In genomic region chr6:116530436-116530835, GRCh38 we compare ENCODE assay signal across 17 cellular contexts. TPM values are rescaled to one million over a fixed set of nuclear protein-coding genes. Genes with fewer than 3 reads are reported as not detected.
A peak's percentile ranks its signal among the peaks of the same experiment; 100 is the strongest.
DNase-seq lines count a peak whose midpoint lies in the region; ATAC-seq and TF ChIP-seq lines count a peak whose summit lies in the region.
"Had no signal": no experiment of that assay in that cellular context is flagged by ENCODE, and none has a peak within 500 bp of the region (broad histone marks: within the 10 kb centered on the region; RNA-seq: fewer than 3 reads in every experiment).

No MANE protein-coding gene starts in this region.

- peaks cover 43% of the 10 kb centered on the region for H3K27me3 Mint-ChIP-seq in activated CD8-positive, alpha-beta T cell treated with anti-CD3 and anti-CD28 coated beads, Interleukin-2, amount 10 ng/mL, durations not matched to agents 7 days and 5 days (ENCODE audit: low read depth)

- DNase-seq in DMS153 treated with DMSO at 0.1 percent for 48 hours (lab: John Stamatoyannopoulos, UW; ENCODE audit: unreplicated experiment) (peak; percentile 87), NCI-H1436 treated with DMSO at 0.1 percent for 48 hours (lab: John Stamatoyannopoulos, UW) (peak; percentile 37), NCI-H69 (lab: John Stamatoyannopoulos, UW) (peak; percentile 89), hepatocyte (ENCODE audit: low spot score) (no peak), coronary artery (ENCODE audit: low spot score) (no peak)
- DNase-seq in activated CD8-positive, alpha-beta T cell treated with anti-CD3 and anti-CD28 coated beads, Interleukin-2, amount 10 ng/mL, durations not matched to agents 7 days and 5 days = no peak
- DNase-seq: activated CD4-positive, CD25-positive, alpha-beta regulatory T cell; activated CD8-positive, alpha-beta memory T cell treated with anti-CD3 and anti-CD28 coated beads, Interleukin-2, amount 50 U/mL, for 4 hours; activated naive CD4-positive, alpha-beta T cell treated with anti-CD3 and anti-CD28 coated beads, Interleukin-2, amount 10 ng/mL, durations not matched to agents 7 days and 5 days; DND-41; heart right ventricle; left colon; stimulated activated CD4-positive, alpha-beta T cell treated with anti-CD3 and anti-CD28 coated beads, Interleukin-1b, Interleukin-23, amount 100 ng/mL, for 48 hours; T-cell had no signal

- peaks cover 7% of the 10 kb centered on the region for H3K4me1 ChIP-seq in hepatocyte (ENCODE audit: insufficient read depth)

- no peak overlapping the region for H2AFZ ChIP-seq in hepatocyte

- POLR2A ChIA-PET in activated CD8-positive, alpha-beta T cell treated with anti-CD3 and anti-CD28 coated beads, Interleukin-2, amount 10 ng/mL, durations not matched to agents 7 days and 5 days (lab: Charles Lee) = no interaction called here

- H3K36me3 ChIP-seq in hepatocyte (replicated peaks; ENCODE audit: insufficient read depth, low read depth) = no peaks in the 10 kb centered on the region
- H3K36me3 ChIP-seq: heart right ventricle had no signal

- no peaks in the 10 kb centered on the region for H3K27me3 ChIP-seq in hepatocyte
- H3K27me3 ChIP-seq: heart right ventricle had no signal

- no peaks in the 10 kb centered on the region for H3K4me1 Mint-ChIP-seq in activated CD8-positive, alpha-beta T cell treated with anti-CD3 and anti-CD28 coated beads, Interleukin-2, amount 10 ng/mL, durations not matched to agents 7 days and 5 days (ENCODE audit: low read depth)
- H3K4me1 Mint-ChIP-seq: activated naive CD4-positive, alpha-beta T cell treated with anti-CD3 and anti-CD28 coated beads, Interleukin-2, amount 10 ng/mL, durations not matched to agents 7 days and 5 days; T-cell had no signal

- ATAC-seq in HG03457 (IDR thresholded peaks at IDR 0.05; ENCODE audit: unreplicated experiment) (no peak), HG03045 (IDR thresholded peaks at IDR 0.05; ENCODE audit: unreplicated experiment) (no peak)
- ATAC-seq in activated CD8-positive, alpha-beta T cell treated with anti-CD3 and anti-CD28 coated beads, Interleukin-2, amount 10 ng/mL, durations not matched to agents 7 days and 5 days = no peak
- ATAC-seq: heart right ventricle, left colon, Panc1, T-cell had no signal

- H3K79me2 ChIP-seq in hepatocyte = no peaks in the 10 kb centered on the region

- 33% methylated on average over 2 of the region's 2 CpGs for WGBS in hepatocyte (ENCODE audit: low lambda C conversion rate, missing lambda C conversion rate)

- no peaks in the 10 kb centered on the region for H4K20me1 ChIP-seq in hepatocyte (ENCODE audit: insufficient read depth, poor library complexity, severe bottlenecking)

- CTCF ChIA-PET in activated CD8-positive, alpha-beta T cell treated with anti-CD3 and anti-CD28 coated beads, Interleukin-2, amount 10 ng/mL, durations not matched to agents 7 days and 5 days (lab: Charles Lee) = interaction anchor here (1.2 kb wide), 1 partner anchor 242 kb away, joined by 6 read pairs; no protein-coding TSS in a partner anchor

- H3K27ac Mint-ChIP-seq in activated CD8-positive, alpha-beta T cell treated with anti-CD3 and anti-CD28 coated beads, Interleukin-2, amount 10 ng/mL, durations not matched to agents 7 days and 5 days = no peak overlapping the region
- H3K27ac Mint-ChIP-seq: activated naive CD4-positive, alpha-beta T cell treated with anti-CD3 and anti-CD28 coated beads, Interleukin-2, amount 10 ng/mL, durations not matched to agents 7 days and 5 days; T-cell had no signal

- no peaks in the 10 kb centered on the region for H3K36me3 Mint-ChIP-seq in activated CD8-positive, alpha-beta T cell treated with anti-CD3 and anti-CD28 coated beads, Interleukin-2, amount 10 ng/mL, durations not matched to agents 7 days and 5 days (ENCODE audit: low read depth)
- H3K36me3 Mint-ChIP-seq: activated naive CD4-positive, alpha-beta T cell treated with anti-CD3 and anti-CD28 coated beads, Interleukin-2, amount 10 ng/mL, durations not matched to agents 7 days and 5 days; T-cell had no signal

- no peak for TF ChIP-seq CTCF in hepatocyte (IDR thresholded peaks at IDR 0.05; ENCODE audit: poor library complexity)
- TF ChIP-seq CTCF in coronary artery (IDR thresholded peaks at IDR 0.05) = no peak

- peak overlapping the region; percentile 16 for H3K4me2 ChIP-seq in hepatocyte

- H3K27ac ChIP-seq in hepatocyte = no peak overlapping the region
- H3K27ac ChIP-seq in coronary artery = no peak overlapping the region

- no peaks in the 10 kb centered on the region for H3K9me3 ChIP-seq in hepatocyte (ENCODE audit: low read depth)
- H3K9me3 ChIP-seq: heart right ventricle had no signal

- H3K4me3 Mint-ChIP-seq in activated CD8-positive, alpha-beta T cell treated with anti-CD3 and anti-CD28 coated beads, Interleukin-2, amount 10 ng/mL, durations not matched to agents 7 days and 5 days = no peak overlapping the region
- H3K4me3 Mint-ChIP-seq: activated naive CD4-positive, alpha-beta T cell treated with anti-CD3 and anti-CD28 coated beads, Interleukin-2, amount 10 ng/mL, durations not matched to agents 7 days and 5 days; T-cell had no signal

- H3K9me3 Mint-ChIP-seq in activated CD8-positive, alpha-beta T cell treated with anti-CD3 and anti-CD28 coated beads, Interleukin-2, amount 10 ng/mL, durations not matched to agents 7 days and 5 days (ENCODE audit: insufficient read depth) = no peaks in the 10 kb centered on the region
- H3K9me3 Mint-ChIP-seq: activated naive CD4-positive, alpha-beta T cell treated with anti-CD3 and anti-CD28 coated beads, Interleukin-2, amount 10 ng/mL, durations not matched to agents 7 days and 5 days; T-cell had no signal

- H3K9me2 ChIP-seq in hepatocyte (replicated peaks; ENCODE audit: insufficient read depth) = no peaks in the 10 kb centered on the region

- H3K4me3 ChIP-seq in hepatocyte (no peak overlapping the region), coronary artery (no peak overlapping the region)
- H3K4me3 ChIP-seq: heart right ventricle had no signal

RNA-seq across cellular contexts. Expression of gene TRAPPC3L, which starts 15.0 kb away (rescaled TPM):
- total RNA-seq in hepatocyte = 0.40 TPM in 1 of 2 replicates, not detected in the other
- 1.2 TPM in 1 of 2 replicates, not detected in the other for polyA plus RNA-seq in hepatocyte
- total RNA-seq in activated CD8-positive, alpha-beta T cell treated with anti-CD3 and anti-CD28 coated beads, Interleukin-2, amount 10 ng/mL, durations not matched to agents 7 days and 5 days = not detected
- total RNA-seq: left colon, T-cell had no signal

RNA-seq across cellular contexts. Expression of gene CALHM5, which starts 19.0 kb away (rescaled TPM):
- total RNA-seq in hepatocyte = 1.2 and 1.7 TPM in 2 replicates
- polyA plus RNA-seq in hepatocyte = 0.46 and 0.62 TPM in 2 replicates
- total RNA-seq in activated CD8-positive, alpha-beta T cell treated with anti-CD3 and anti-CD28 coated beads, Interleukin-2, amount 10 ng/mL, durations not matched to agents 7 days and 5 days = not detected
- total RNA-seq: T-cell had no signal

RNA-seq across cellular contexts. Expression of gene CALHM4, which starts 23.1 kb away (rescaled TPM):
- not detected in 2 replicates for total RNA-seq in hepatocyte
- not detected in 2 replicates for polyA plus RNA-seq in hepatocyte
- total RNA-seq in activated CD8-positive, alpha-beta T cell treated with anti-CD3 and anti-CD28 coated beads, Interleukin-2, amount 10 ng/mL, durations not matched to agents 7 days and 5 days = not detected
- total RNA-seq: left colon, T-cell had no signal

RNA-seq across cellular contexts. Expression of gene RWDD1, which starts 40.9 kb away (rescaled TPM):
- total RNA-seq in hepatocyte = 41.0 and 54.1 TPM in 2 replicates
- 43.3 and 48.8 TPM in 2 replicates for polyA plus RNA-seq in hepatocyte
- total RNA-seq in activated CD8-positive, alpha-beta T cell treated with anti-CD3 and anti-CD28 coated beads, Interleukin-2, amount 10 ng/mL, durations not matched to agents 7 days and 5 days = 10 to 100 TPM; 39.8 to 45.2 TPM

Comparison
In these comparisons a context has a peak if more than half of its experiments do, and no peak if none do; other contexts are left out.
1. DNase-seq: peak in DMS153 treated with DMSO at 0.1 percent for 48 hours (single experiment), NCI-H1436 treated with DMSO at 0.1 percent for 48 hours (single experiment) and NCI-H69 (single experiment); none in hepatocyte (single experiment), coronary artery (single experiment) and activated CD8-positive, alpha-beta T cell treated with anti-CD3 and anti-CD28 coated beads, Interleukin-2, amount 10 ng/mL, durations not matched to agents 7 days and 5 days (single experiment).